8 cellular contexts compared by ENCODE assay signal in the genomic region with DNA sequence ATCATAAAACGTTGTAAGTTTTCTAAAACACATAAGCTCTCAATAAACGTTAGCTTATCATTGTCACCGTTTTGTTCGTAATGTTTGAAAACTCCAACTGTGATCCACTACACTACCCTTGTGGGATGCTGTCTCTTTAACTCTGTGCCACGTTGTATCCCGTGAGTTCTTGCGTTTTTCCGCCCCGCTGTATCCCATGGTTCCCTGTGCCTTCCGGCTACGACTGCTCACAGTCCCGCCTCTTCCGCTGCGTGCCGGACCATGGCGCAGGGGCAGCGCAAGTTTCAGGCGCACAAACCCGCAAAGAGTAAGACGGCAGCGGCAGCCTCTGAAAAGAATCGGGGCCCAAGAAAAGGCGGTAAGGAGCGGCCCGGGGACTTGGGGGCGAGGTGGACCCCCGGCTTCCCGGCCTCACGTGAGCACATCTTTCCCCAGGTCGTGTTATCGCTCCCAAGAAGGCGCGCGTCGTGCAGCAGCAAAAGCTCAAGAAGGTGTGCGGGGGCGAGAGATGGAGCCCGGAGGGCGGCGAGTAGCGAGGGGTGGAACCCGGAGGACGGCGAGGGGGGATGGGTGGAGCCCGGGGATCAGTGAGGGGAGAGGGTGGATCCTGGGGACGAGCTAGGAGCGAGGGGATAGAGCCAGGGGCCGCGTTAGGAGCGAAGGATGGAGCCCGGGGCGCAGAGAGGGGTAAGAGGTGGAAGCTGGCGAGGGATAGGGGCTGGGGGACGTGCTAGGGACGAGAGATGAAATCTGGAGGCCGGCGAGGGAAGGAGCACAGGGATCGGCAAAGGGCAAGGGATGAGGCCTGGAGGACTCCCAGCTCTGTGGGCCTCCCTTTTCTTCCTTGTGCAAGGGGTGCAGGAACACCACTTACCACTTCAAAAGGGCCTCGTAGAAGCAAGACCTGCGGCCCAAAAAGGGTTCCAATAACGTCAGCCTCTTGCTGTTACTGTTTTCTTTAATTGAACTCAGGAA. TPM values are rescaled to one million over a fixed set of nuclear protein-coding genes. Genes with fewer than 3 reads are reported as not detected.
DNase-seq lines count a peak whose midpoint lies in the region; ATAC-seq and TF ChIP-seq lines count a peak whose summit lies in the region.

TSS of gene C19orf53 (plus strand) at position 240 of the 975 bp plus-strand sequence. CDS start at position 262, 22 bp downstream.

- H3K27ac Mint-ChIP-seq in endothelial cell (ENCODE audit: unreplicated experiment) (peak within 1 kb of the TSS; percentile 93), mesothelial cell of epicardium (peak within 1 kb of the TSS; percentile 98)

- H3K79me2 ChIP-seq in OCI-LY3 (ENCODE audit: low read length): peaks cover 30% of the 10 kb centered on the region

- H3K27me3 Mint-ChIP-seq in endothelial cell (ENCODE audit: unreplicated experiment): peaks cover 11% of the 10 kb centered on the region
- H3K27me3 Mint-ChIP-seq in mesothelial cell of epicardium (ENCODE audit: low read depth): no peaks in the 10 kb centered on the region

- H3K4me3 Mint-ChIP-seq in endothelial cell (ENCODE audit: unreplicated experiment) (peak within 1 kb of the TSS; percentile 98), mesothelial cell of epicardium (peak within 1 kb of the TSS; percentile 95)

- H4K20me1 ChIP-seq in OCI-LY3 (ENCODE audit: insufficient read depth, low read length): no peaks in the 10 kb centered on the region

- peaks cover 18% of the 10 kb centered on the region for H3K4me1 Mint-ChIP-seq in endothelial cell (ENCODE audit: unreplicated experiment)
- H3K4me1 Mint-ChIP-seq in mesothelial cell of epicardium: peaks cover 22% of the 10 kb centered on the region

- H3K4me2 ChIP-seq in OCI-LY3 (ENCODE audit: low read length): peak within 1 kb of the TSS; percentile 82

- peak within 1 kb of the TSS; percentile 54 for H2AFZ ChIP-seq in OCI-LY3 (ENCODE audit: low read depth, low read length)

- peak; percentile 94 for DNase-seq in D341Med (ENCODE audit: low spot score)
- peak; percentile 92 for DNase-seq in HuH-7 (ENCODE audit: low spot score)
- peak; percentile 90 for DNase-seq in activated CD8-positive, alpha-beta memory T cell treated with anti-CD3 and anti-CD28 coated beads, Interleukin-2, amount 50 U/mL, for 48 hours
- DNase-seq in endothelial cell (ENCODE audit: low spot score): peak; percentile 85
- peak; percentile 68 to 81 for DNase-seq in mesothelial cell of epicardium (ENCODE audit: low spot score in 2 of 2, unreplicated experiment in 2 of 2)
- peak; percentile 80 to 82 for DNase-seq in stimulated activated CD8-positive, alpha-beta memory T cell treated with anti-CD3 and anti-CD28 coated beads, Interleukin-15, amount 100 ng/mL, for 48 hours (ENCODE audit: low read depth in 2 of 2)

- H3K9me3 Mint-ChIP-seq in endothelial cell (ENCODE audit: unreplicated experiment) (no peaks in the 10 kb centered on the region), mesothelial cell of epicardium (no peaks in the 10 kb centered on the region)

- H3K36me3 ChIP-seq in OCI-LY3 (replicated peaks; ENCODE audit: low read depth, low read length): peaks cover 38% of the 10 kb centered on the region

- H3K9me3 ChIP-seq in OCI-LY3 (ENCODE audit: insufficient read depth, low read length): no peaks in the 10 kb centered on the region

- H3K4me3 ChIP-seq in OCI-LY3 (ENCODE audit: low read length): peak within 1 kb of the TSS; percentile 96

- peak within 1 kb of the TSS; percentile 61 for H3K27ac ChIP-seq in OCI-LY3 (ENCODE audit: low read length)

- peak within 1 kb of the TSS; percentile 91 for H3K9ac ChIP-seq in OCI-LY3 (ENCODE audit: low read length)

- no peak for TF ChIP-seq CTCF in OCI-LY3 (IDR thresholded peaks at IDR 0.05; ENCODE audit: low read depth, low read length)
- no peak for TF ChIP-seq CTCF in endothelial cell (IDR thresholded peaks at IDR 0.05; ENCODE audit: unreplicated experiment)
- TF ChIP-seq CTCF in mesothelial cell of epicardium (IDR thresholded peaks at IDR 0.05; ENCODE audit: unreplicated experiment): no peak

- H3K36me3 Mint-ChIP-seq in endothelial cell (ENCODE audit: low read depth, unreplicated experiment) (peaks cover 38% of the 10 kb centered on the region), mesothelial cell of epicardium (peaks cover 18% of the 10 kb centered on the region)

- peaks cover 11% of the 10 kb centered on the region for H3K4me1 ChIP-seq in OCI-LY3 (ENCODE audit: low read length)

- H3K27me3 ChIP-seq in OCI-LY3 (ENCODE audit: low read depth, low read length): no peaks in the 10 kb centered on the region

- peak; percentile 86 for ATAC-seq in GM21515 (IDR thresholded peaks at IDR 0.05; ENCODE audit: unreplicated experiment)

RNA-seq across cellular contexts. Expression of gene C19orf53, which starts in this region (rescaled TPM):
- total RNA-seq in endothelial cell (ENCODE audit: unreplicated experiment) (98.4 TPM), mesothelial cell of epicardium (68.9 to 79.1 TPM (median 74.9 TPM) in 3 replicates)

Comparison
In these comparisons a context has a peak if more than half of its experiments do, and no peak if none do; other contexts are left out.
1. Peak in every context shown above with its lines: DNase-seq, ATAC-seq, H3K4me3 ChIP-seq and H3K27ac ChIP-seq.